Comparison of ENCODE assay signal across 9 cellular contexts in genomic region chr19:53659292-53659691, GRCh38. TPM values are rescaled to one million over a fixed set of nuclear protein-coding genes. Genes with fewer than 3 reads are reported as not detected.
DNase-seq lines count a peak whose midpoint lies in the region; ATAC-seq and TF ChIP-seq lines count a peak whose summit lies in the region.
"Had no signal": no experiment of that assay in that cellular context is flagged by ENCODE, and none has a peak within 500 bp of the region (broad histone marks: within the 10 kb centered on the region; RNA-seq: fewer than 3 reads in every experiment).

No MANE protein-coding gene starts in this region.

- intact Hi-C loops in stomach (cut with DNase I; ENCODE audit: low total_unique reads), result no loop called here

- H3K4me1 ChIP-seq in stomach, result no peaks in the 10 kb centered on the region

- WGBS in stomach, 5 donors, result 15 to 20% (median 18%) methylated on average over 6 of the region's 6 CpGs

- H3K27ac Mint-ChIP-seq in natural killer cell treated with Interleukin-12 subunit alpha and Interleukin-12 subunit beta and Interleukin-15 and Interleukin-18, amount 100 ng/mL, for 72 hours, result no peak overlapping the region
- H3K27ac Mint-ChIP-seq: activated naive CD4-positive, alpha-beta T cell treated with anti-CD3 and anti-CD28 coated beads, Interleukin-2, amount 50 U/mL, for 72 hours had no signal

- H3K9me3 ChIP-seq in stomach, result peaks cover 0 to 60% (median 21%) of the 10 kb centered on the region in 4 donors

- peaks cover 0 to 5% of the 10 kb centered on the region in 2 donors for H3K27me3 Mint-ChIP-seq in natural killer cell treated with Interleukin-12 subunit alpha and Interleukin-12 subunit beta and Interleukin-15 and Interleukin-18, amount 100 ng/mL, for 72 hours

- peak; percentile 9 for DNase-seq in NCI-H2227 treated with DMSO at 0.1 percent for 48 hours (lab: John Stamatoyannopoulos, UW)
- peak; percentile 25 for DNase-seq in epithelial cell of esophagus (ENCODE audit: low read depth)
- peak in 35 of 56 donors; percentile 0 to 74 (median 19) for DNase-seq in nucleus accumbens (lab: John Stamatoyannopoulos, UW)
- no peak for DNase-seq in stimulated activated CD8-positive, alpha-beta memory T cell treated with anti-CD3 and anti-CD28 coated beads, Interleukin-4, amount 100 ng/mL, for 48 hours
- no peak for DNase-seq in NCI-H2107 (lab: John Stamatoyannopoulos, UW)
- DNase-seq in stomach, result no peak
- no peak for DNase-seq in natural killer cell treated with Interleukin-12 subunit alpha and Interleukin-12 subunit beta and Interleukin-15 and Interleukin-18, amount 100 ng/mL, for 72 hours (ENCODE audit: low spot score)

- no peak for ATAC-seq in natural killer cell treated with Interleukin-12 subunit alpha and Interleukin-12 subunit beta and Interleukin-15 and Interleukin-18, amount 100 ng/mL, for 72 hours
- ATAC-seq: activated naive CD4-positive, alpha-beta T cell treated with anti-CD3 and anti-CD28 coated beads, Interleukin-2, amount 50 U/mL, for 72 hours had no signal

- peaks cover 10% of the 10 kb centered on the region for H3K36me3 Mint-ChIP-seq in natural killer cell treated with Interleukin-12 subunit alpha and Interleukin-12 subunit beta and Interleukin-15 and Interleukin-18, amount 100 ng/mL, for 72 hours

- no peaks in the 10 kb centered on the region for H3K36me3 ChIP-seq in stomach

- H3K9me3 Mint-ChIP-seq in natural killer cell treated with Interleukin-12 subunit alpha and Interleukin-12 subunit beta and Interleukin-15 and Interleukin-18, amount 100 ng/mL, for 72 hours, result peaks cover 4% of the 10 kb centered on the region

- TF ChIP-seq EP300 in stomach (IDR thresholded peaks at IDR 0.05), result no peak

- TF ChIP-seq POLR2A in stomach (IDR thresholded peaks at IDR 0.05), result no peak

- H3K4me3 ChIP-seq in epithelial cell of esophagus (ENCODE audit: low read length), result no peak overlapping the region
- no peak overlapping the region for H3K4me3 ChIP-seq in stomach

- H3K4me1 Mint-ChIP-seq in natural killer cell treated with Interleukin-12 subunit alpha and Interleukin-12 subunit beta and Interleukin-15 and Interleukin-18, amount 100 ng/mL, for 72 hours (ENCODE audit: low read depth in 2 of 2), result peaks cover 0 to 2% of the 10 kb centered on the region in 2 donors

- TF ChIP-seq CTCF in GM12873 (IDR thresholded peaks at IDR 0.05; ENCODE audit: insufficient read depth, low read depth, low read length, missing control alignments), result peak; percentile 7
- TF ChIP-seq CTCF in epithelial cell of esophagus (IDR thresholded peaks at IDR 0.05; ENCODE audit: insufficient read depth, low read depth, low read length, missing control alignments), result peak; percentile 18
- no peak for TF ChIP-seq CTCF in stomach (IDR thresholded peaks at IDR 0.05)

- H3K27ac ChIP-seq in stomach, result no peak overlapping the region

- no peak overlapping the region for H3K4me3 Mint-ChIP-seq in natural killer cell treated with Interleukin-12 subunit alpha and Interleukin-12 subunit beta and Interleukin-15 and Interleukin-18, amount 100 ng/mL, for 72 hours

- H3K27me3 ChIP-seq in stomach, result peaks cover 0 to 3% (median 0%) of the 10 kb centered on the region in 3 donors

RNA-seq across cellular contexts. Expression of gene DPRX, which starts 27.5 kb away (rescaled TPM):
- total RNA-seq in stomach, result 1 to 10 TPM in 1 of 5 donors, not detected in 4; 1.5 TPM
- not detected for polyA plus RNA-seq in stomach
- not detected for total RNA-seq in natural killer cell treated with Interleukin-12 subunit alpha and Interleukin-12 subunit beta and Interleukin-15 and Interleukin-18, amount 100 ng/mL, for 72 hours
- total RNA-seq: activated naive CD4-positive, alpha-beta T cell treated with anti-CD3 and anti-CD28 coated beads, Interleukin-2, amount 50 U/mL, for 72 hours had no signal

Comparison
In these comparisons a context has a peak if more than half of its experiments do, and no peak if none do; other contexts are left out.
1. CTCF ChIP-seq: peak in GM12873 (single experiment) and epithelial cell of esophagus (single experiment); none in stomach (0 of 7).
2. DNase-seq: peak in NCI-H2227 treated with DMSO at 0.1 percent for 48 hours (single experiment), epithelial cell of esophagus (single experiment) and nucleus accumbens (35 of 56); none in stimulated activated CD8-positive, alpha-beta memory T cell treated with anti-CD3 and anti-CD28 coated beads, Interleukin-4, amount 100 ng/mL, for 48 hours (single experiment), NCI-H2107 (single experiment), stomach (single experiment) and natural killer cell treated with Interleukin-12 subunit alpha and Interleukin-12 subunit beta and Interleukin-15 and Interleukin-18, amount 100 ng/mL, for 72 hours (single experiment).